Comparison of ENCODE assay signal across 9 cellular contexts in the genomic region with DNA sequence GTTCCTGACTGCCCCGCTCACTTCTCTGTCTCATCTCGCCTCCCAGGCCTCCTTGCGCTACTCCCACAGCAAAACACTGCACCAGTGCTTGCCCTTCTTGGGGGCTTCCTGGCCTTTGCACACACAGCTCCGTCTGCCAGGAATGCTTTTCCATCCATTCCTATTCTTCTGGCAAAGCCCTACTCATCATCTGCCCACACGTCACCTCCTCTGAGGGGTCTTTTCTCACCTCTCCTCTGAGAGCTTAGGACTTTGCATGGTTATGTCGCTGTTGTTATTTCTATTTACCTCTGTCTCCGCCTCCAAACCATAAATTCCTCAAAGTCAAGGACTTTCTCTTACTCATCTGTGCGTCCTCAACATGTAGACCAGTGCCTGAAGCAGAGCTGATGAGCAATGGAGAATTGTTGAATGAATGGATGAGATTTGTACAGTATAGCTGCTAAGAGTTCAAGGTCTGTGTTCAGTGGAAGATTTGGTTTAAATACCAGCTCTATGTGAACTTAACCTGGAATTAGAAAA. TPM values are rescaled to one million over a fixed set of nuclear protein-coding genes. Genes with fewer than 3 reads are reported as not detected.
DNase-seq lines count a peak whose midpoint lies in the region; ATAC-seq, FAIRE-seq and TF ChIP-seq lines count a peak whose summit lies in the region.
"Had no signal": no experiment of that assay in that cellular context is flagged by ENCODE, and none has a peak within 500 bp of the region (broad histone marks: within the 10 kb centered on the region; RNA-seq: fewer than 3 reads in every experiment).

No MANE protein-coding gene starts in this region.

- no peaks in the 10 kb centered on the region for H3K9me3 ChIP-seq in small intestine (ENCODE audit: control insufficient read depth, low read depth)

- no peaks in the 10 kb centered on the region for H3K9me3 Mint-ChIP-seq in HFFc6
- H3K9me3 Mint-ChIP-seq in activated T-helper 17 cell treated with anti-CD3 and anti-CD28 coated beads, Interleukin-2, amount 50 U/mL, for 72 hours, result no peaks in the 10 kb centered on the region

- H3K27ac Mint-ChIP-seq in HFFc6, result peak overlapping the region; percentile 82
- peak overlapping the region; percentile 81 for H3K27ac Mint-ChIP-seq in activated T-helper 17 cell treated with anti-CD3 and anti-CD28 coated beads, Interleukin-2, amount 50 U/mL, for 72 hours

- H3K27ac ChIP-seq in small intestine (ENCODE audit: low read depth in 1 of 2, low read length in 1 of 2), result peak overlapping the region; percentile 17 to 83

- no peak overlapping the region for H3K4me3 ChIP-seq in small intestine (ENCODE audit: low read depth in 1 of 2, low read length in 2 of 2)

- no peak for FAIRE-seq in small intestine (lab: Jason Lieb, UNC)
- no peak for FAIRE-seq in RCC 7860 (lab: Jason Lieb, UNC)

- H3K27me3 ChIP-seq in small intestine (ENCODE audit: control insufficient read depth in 2 of 2, insufficient read depth in 2 of 2, low read length in 2 of 2), result no peaks in the 10 kb centered on the region

- no peaks in the 10 kb centered on the region for H3K36me3 Mint-ChIP-seq in HFFc6 (ENCODE audit: low read depth)
- H3K36me3 Mint-ChIP-seq in activated T-helper 17 cell treated with anti-CD3 and anti-CD28 coated beads, Interleukin-2, amount 50 U/mL, for 72 hours (ENCODE audit: low read depth), result no peaks in the 10 kb centered on the region

- no peak for TF ChIP-seq CTCF in HFFc6 (IDR thresholded peaks at IDR 0.05)

- POLR2A ChIA-PET in HEK293T (lab: Yijun Ruan, JAX), result interaction anchor here (0.9 kb wide), 1 partner anchor 48 kb away, joined by 5 read pairs; no protein-coding TSS in a partner anchor

- DNase-seq in HFFc6 (no peak), iris pigment epithelial cell (ENCODE audit: low read depth) (peak; percentile 33), small intestine (no peak), NCI-H1048 (lab: John Stamatoyannopoulos, UW) (no peak), RCC 7860 (ENCODE audit: low spot score) (no peak), NCI-H2107 (lab: John Stamatoyannopoulos, UW) (no peak), HEK293T (ENCODE audit: extremely low spot score) (no peak)

- H3K4me3 Mint-ChIP-seq in HFFc6, result peak overlapping the region; percentile 80
- peak overlapping the region; percentile 63 for H3K4me3 Mint-ChIP-seq in activated T-helper 17 cell treated with anti-CD3 and anti-CD28 coated beads, Interleukin-2, amount 50 U/mL, for 72 hours

- CTCF ChIA-PET in HEK293T (lab: Yijun Ruan, JAX), result interaction anchor here (0.9 to 2.6 kb wide), 3 partner anchors 10 to 62 kb away, joined by 3 to 9 read pairs (median 5); no protein-coding TSS in a partner anchor

- peaks cover 21% of the 10 kb centered on the region for H3K27me3 Mint-ChIP-seq in HFFc6 (ENCODE audit: insufficient read depth)
- H3K27me3 Mint-ChIP-seq in activated T-helper 17 cell treated with anti-CD3 and anti-CD28 coated beads, Interleukin-2, amount 50 U/mL, for 72 hours, result no peaks in the 10 kb centered on the region

- H3K36me3 ChIP-seq in small intestine (ENCODE audit: control insufficient read depth in 2 of 2, insufficient read depth in 2 of 2, low read length in 2 of 2), result no peaks in the 10 kb centered on the region

- H3K4me1 ChIP-seq in small intestine (ENCODE audit: control insufficient read depth in 2 of 2, insufficient read depth in 1 of 2, low read depth in 1 of 2, low read length in 1 of 2), result peaks cover 7 to 9% of the 10 kb centered on the region in 2 donors

- H3K4me1 Mint-ChIP-seq in HFFc6 (ENCODE audit: low read depth), result peaks cover 37% of the 10 kb centered on the region
- peaks cover 29% of the 10 kb centered on the region for H3K4me1 Mint-ChIP-seq in activated T-helper 17 cell treated with anti-CD3 and anti-CD28 coated beads, Interleukin-2, amount 50 U/mL, for 72 hours

- ATAC-seq in activated T-helper 17 cell treated with anti-CD3 and anti-CD28 coated beads, Interleukin-2, amount 50 U/mL, for 72 hours (replicated peaks), result no peak

- 53 to 64% (median 56%) methylated on average over 8 of the region's 8 CpGs for WGBS in small intestine, 3 donors

TF ChIP-seq in HEK293T, 16 proteins besides CTCF, POLR2A, EP300 and RAD21:
- TF ChIP-seq BHLHE40 (IDR thresholded peaks at IDR 0.05; ENCODE audit: borderline replicate concordance), result no peak
- TF ChIP-seq FOXA1 (IDR thresholded peaks at IDR 0.05), result no peak
- no peak for TF ChIP-seq FOXM1 (IDR thresholded peaks at IDR 0.05; ENCODE audit: borderline replicate concordance)
- TF ChIP-seq HDGF (IDR thresholded peaks at IDR 0.05; ENCODE audit: borderline replicate concordance), result no peak
- no peak for TF ChIP-seq SUZ12 (IDR thresholded peaks at IDR 0.05)
- TF ChIP-seq ELF4 (IDR thresholded peaks at IDR 0.05), result no peak
- no peak for TF ChIP-seq TARDBP (IDR thresholded peaks at IDR 0.05)
- no peak for TF ChIP-seq NFRKB (IDR thresholded peaks at IDR 0.05)
- no peak for TF ChIP-seq SP1 (IDR thresholded peaks at IDR 0.05)
- TF ChIP-seq CTBP1 (IDR thresholded peaks at IDR 0.05; ENCODE audit: borderline replicate concordance), result no peak
- TF ChIP-seq, protein P1, sequence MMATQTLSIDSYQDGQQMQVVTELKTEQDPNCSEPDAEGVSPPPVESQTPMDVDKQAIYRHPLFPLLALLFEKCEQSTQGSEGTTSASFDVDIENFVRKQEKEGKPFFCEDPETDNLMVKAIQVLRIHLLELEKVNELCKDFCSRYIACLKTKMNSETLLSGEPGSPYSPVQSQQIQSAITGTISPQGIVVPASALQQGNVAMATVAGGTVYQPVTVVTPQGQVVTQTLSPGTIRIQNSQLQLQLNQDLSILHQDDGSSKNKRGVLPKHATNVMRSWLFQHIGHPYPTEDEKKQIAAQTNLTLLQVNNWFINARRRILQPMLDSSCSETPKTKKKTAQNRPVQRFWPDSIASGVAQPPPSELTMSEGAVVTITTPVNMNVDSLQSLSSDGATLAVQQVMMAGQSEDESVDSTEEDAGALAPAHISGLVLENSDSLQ (IDR thresholded peaks at IDR 0.05), result no peak
- no peak for TF ChIP-seq LEF1 (IDR thresholded peaks at IDR 0.05; ENCODE audit: borderline replicate concordance)

RNA-seq across cellular contexts. Expression of gene BTG2, which starts 26.4 kb away (rescaled TPM):
- total RNA-seq in HFFc6 (2021; fragmentation: NEBNext Ultra II Directional; extraction: Animal tissue kit (Norgen Biotek cat#: 25700)), result 10 to 100 TPM; 12.7 to 18.5 (median 13.7) TPM
- total RNA-seq in activated T-helper 17 cell treated with anti-CD3 and anti-CD28 coated beads, Interleukin-2, amount 50 U/mL, for 72 hours, result 100 to 1,000 TPM in 1 of 2 donors, 10 to 100 TPM in 1; 91.3 to 340 TPM
- polyA plus RNA-seq in small intestine, result 100 to 1,000 TPM in 1 of 3 donors, 10 to 100 TPM in 2; 15.9 to 101 (median 23.5) TPM

RNA-seq across cellular contexts. Expression of gene CHIT1, which starts 49.5 kb away (rescaled TPM):
- not detected for total RNA-seq in HFFc6 (2021; fragmentation: NEBNext Ultra II Directional; extraction: Animal tissue kit (Norgen Biotek cat#: 25700))
- 1 to 10 TPM; 2.8 to 6.7 TPM for total RNA-seq in activated T-helper 17 cell treated with anti-CD3 and anti-CD28 coated beads, Interleukin-2, amount 50 U/mL, for 72 hours
- polyA plus RNA-seq in small intestine, result under 1 TPM in 1 of 3 donors, not detected in 2; 0.43 TPM
- total RNA-seq: fibroblast of villous mesenchyme had no signal

Comparison
In these comparisons a context has a peak if more than half of its experiments do, and no peak if none do; other contexts are left out.
1. RNA of gene BTG2, which starts 26.4 kb away (total RNA-seq): 91.3 to 340 TPM in activated T-helper 17 cell treated with anti-CD3 and anti-CD28 coated beads, Interleukin-2, amount 50 U/mL, for 72 hours; 12.7 to 18.5 TPM in HFFc6; every median in the first group is over 4 times any median in the second.